ENCODE assay signal across 2 cellular contexts in genomic region chr6:26543953-26544352, GRCh38.
TF ChIP-seq lines count a peak whose summit lies in the region.

No MANE protein-coding gene starts in this region.

TF ChIP-seq in HCT116, 20 proteins besides CTCF, POLR2A, EP300 and RAD21:
- no peak for TF ChIP-seq YY1 (IDR thresholded peaks at IDR 0.05; ENCODE audit: extremely low read depth, insufficient replicate concordance, low read depth, low read length)
- TF ChIP-seq FOSL1 (IDR thresholded peaks at IDR 0.05; ENCODE audit: low read depth): no peak
- TF ChIP-seq MAX (IDR thresholded peaks at IDR 0.05): no peak
- TF ChIP-seq SP1 (IDR thresholded peaks at IDR 0.05; ENCODE audit: low read depth): no peak
- no peak for TF ChIP-seq ZNF274 (IDR thresholded peaks at IDR 0.05; ENCODE audit: low read depth, low read length)
- TF ChIP-seq REST (IDR thresholded peaks at IDR 0.05; ENCODE audit: low read depth): no peak
- TF ChIP-seq EGR1 (IDR thresholded peaks at IDR 0.05; ENCODE audit: low read depth): no peak
- no peak for TF ChIP-seq SRF (IDR thresholded peaks at IDR 0.05; ENCODE audit: low read depth)
- TF ChIP-seq SIN3A (IDR thresholded peaks at IDR 0.05; ENCODE audit: low read depth): no peak
- TF ChIP-seq ATF3 (IDR thresholded peaks at IDR 0.05): no peak

TF ChIP-seq in liver, 16 proteins besides CTCF, POLR2A, EP300 and RAD21:
- TF ChIP-seq TAF1 (conservative IDR thresholded peaks at IDR 0.05) (no peak), MAX (IDR thresholded peaks at IDR 0.05) (no peak), GABPA (IDR thresholded peaks at IDR 0.05 in 1 of 2, conservative IDR thresholded peaks at IDR 0.05 in 1 of 2) (no peak), RXRA (IDR thresholded peaks at IDR 0.05) (no peak), REST (IDR thresholded peaks at IDR 0.05) (no peak), ZBTB33 (IDR thresholded peaks at IDR 0.05) (no peak), FOXA2 (IDR thresholded peaks at IDR 0.05) (no peak), FOXA1 (IDR thresholded peaks at IDR 0.05) (no peak), SP1 (IDR thresholded peaks at IDR 0.05) (no peak), ATF3 (IDR thresholded peaks at IDR 0.05) (no peak), YY1 (IDR thresholded peaks at IDR 0.05) (no peak), NR2F2 (IDR thresholded peaks at IDR 0.05) (no peak), JUND (IDR thresholded peaks at IDR 0.05) (no peak), EGR1 (IDR thresholded peaks at IDR 0.05; ENCODE audit: low read depth in 2 of 2) (no peak), HNF4G (IDR thresholded peaks at IDR 0.05) (no peak), HNF4A (conservative IDR thresholded peaks at IDR 0.05) (no peak)
TF ChIP-seq in liver: peak in this region for 0.
